1 cellular context compared by ENCODE assay signal in genomic region chr18:70182548-70182947, GRCh38.
TF ChIP-seq lines count a peak whose summit lies in the region.

No MANE protein-coding gene starts in this region.

TF ChIP-seq in IMR-90, 13 proteins besides CTCF, POLR2A, EP300 and RAD21 (continued from another document):
- no peak for TF ChIP-seq ELK1 (IDR thresholded peaks at IDR 0.05; ENCODE audit: borderline replicate concordance, low read depth, low read length)
- TF ChIP-seq USF2 (IDR thresholded peaks at IDR 0.05; ENCODE audit: low read depth, low read length): no peak
- TF ChIP-seq FOS (IDR thresholded peaks at IDR 0.05; ENCODE audit: low read depth, low read length): no peak
- no peak for TF ChIP-seq CHD1 (IDR thresholded peaks at IDR 0.05; ENCODE audit: low read depth, low read length)
